Comparison of ENCODE assay signal across 9 cellular contexts in the genomic region with DNA sequence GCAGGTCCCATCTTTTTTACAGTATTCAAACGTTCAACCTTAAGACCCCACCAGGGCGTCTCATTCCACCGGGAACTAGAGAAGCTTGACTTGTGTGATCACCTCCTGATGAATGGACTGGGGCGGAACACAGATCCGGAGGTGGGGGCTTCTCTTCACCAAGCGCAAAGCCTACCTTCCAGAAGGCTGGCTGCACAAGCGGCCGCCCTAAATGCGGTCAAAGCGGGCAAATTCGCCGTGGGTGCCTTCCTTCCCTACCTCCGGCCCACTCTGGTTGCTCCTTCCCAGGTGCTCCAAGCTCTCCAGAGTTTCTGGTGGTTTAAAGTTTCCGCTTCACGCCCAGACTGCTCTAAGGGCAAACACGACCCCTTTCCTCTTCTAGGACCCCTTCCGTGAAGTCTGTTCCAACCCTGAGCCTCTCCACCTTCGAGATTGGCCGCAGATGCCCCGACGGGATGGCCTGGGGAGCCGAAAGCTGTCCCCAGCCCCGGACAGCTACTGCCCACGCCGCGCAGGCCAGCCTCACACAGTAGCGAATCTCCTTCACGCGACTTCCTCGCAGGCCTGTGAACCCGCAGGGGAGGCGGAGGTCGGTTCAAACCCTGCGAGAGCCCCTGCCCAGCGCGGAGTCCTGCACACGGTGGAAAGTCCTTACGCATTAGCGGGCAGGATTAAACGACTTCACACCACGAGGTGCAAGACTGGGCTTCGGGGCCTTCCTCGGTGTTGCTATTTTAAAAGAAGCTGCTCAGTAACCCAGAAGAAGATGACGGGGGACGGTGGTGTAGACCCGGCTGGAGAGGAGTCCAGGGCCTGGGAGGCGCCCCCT. TPM values are rescaled to one million over a fixed set of nuclear protein-coding genes. Genes with fewer than 3 reads are reported as not detected.
DNase-seq lines count a peak whose midpoint lies in the region; ATAC-seq, FAIRE-seq and TF ChIP-seq lines count a peak whose summit lies in the region.
"Had no signal": no experiment of that assay in that cellular context is flagged by ENCODE, and none has a peak within 500 bp of the region (broad histone marks: within the 10 kb centered on the region; RNA-seq: fewer than 3 reads in every experiment).

No MANE protein-coding gene starts in this region.

- H2BK5ac ChIP-seq in H1 (ENCODE audit: low read depth, low read length): peak overlapping the region; percentile 94; the same call in 1 of the 2 replicates

- 3% methylated on average over 45 of the region's 47 CpGs; no CpG with 5 or more reads in 1 of the 2 experiments for WGBS in H1 (ENCODE audit: extremely low coverage in 1 of 2, insufficient coverage in 1 of 2, insufficient read length in 1 of 2, insufficient replicate concordance in 2 of 2, low coverage in 1 of 2, low lambda C conversion rate in 2 of 2, missing lambda C conversion rate in 1 of 2), 2 experiments

- H2BK12ac ChIP-seq in H1 (ENCODE audit: low read depth, low read length): peak overlapping the region; percentile 97

- H3K4me3 ChIP-seq in AG04449 (ENCODE audit: low read depth, low read length) (peak overlapping the region; percentile 94), H1 (ENCODE audit: extremely low read depth in 1 of 4, insufficient read depth in 2 of 4, low read depth in 3 of 4, low read length in 4 of 4) (peak overlapping the region; percentile 66 to 98 (median 78))

- peak overlapping the region; percentile 76 to 94 (median 78) for H3K9ac ChIP-seq in H1 (replicated peaks in 1 of 4; ENCODE audit: extremely low read depth in 1 of 4, low read depth in 3 of 4, low read length in 3 of 4)

- TF ChIP-seq RAD21 in H1 (IDR thresholded peaks at IDR 0.05 in 1 of 2, conservative IDR thresholded peaks at IDR 0.05 in 1 of 2; ENCODE audit: low read depth in 2 of 2, low read length in 2 of 2): no peak

- no peak for DNase-seq in AG04449 (ENCODE audit: low read depth, low spot score)
- peak in 1 of 3 donors; percentile 8 for DNase-seq in T-helper 17 cell
- DNase-seq in H1 (ENCODE audit: low read depth in 1 of 2, low spot score in 2 of 2): peak in 1 of 2 experiments; percentile 78
- DNase-seq in naive B cell: peak; percentile 2
- no peak for DNase-seq in RPMI8226
- DNase-seq in effector CD8-positive, alpha-beta T cell (lab: John Stamatoyannopoulos, UW): no peak
- DNase-seq in activated CD8-positive, alpha-beta memory T cell treated with anti-CD3 and anti-CD28 coated beads for 24 hours: no peak

- peaks cover 0 to 2% (median 0%) of the 10 kb centered on the region in 7 donors for H3K9me3 Mint-ChIP-seq in naive B cell

- H3K27ac Mint-ChIP-seq in T-helper 17 cell: peak overlapping the region; percentile 80
- H3K27ac Mint-ChIP-seq in naive B cell: peak overlapping the region in 1 of 6 donors; percentile 74

- FAIRE-seq in H1 (lab: Jason Lieb, UNC): peak; percentile 45

- H4K5ac ChIP-seq in H1 (ENCODE audit: insufficient read length, low read depth, low read length): peak overlapping the region; percentile 24

- POLR2A ChIA-PET in AG04449 (lab: Yijun Ruan, JAX): interaction anchor here (0.6 to 1.1 kb wide), 3 partner anchors 12 to 23 kb away, joined by 3 to 4 read pairs (median 3); no protein-coding TSS in a partner anchor
- POLR2A ChIA-PET in H1 (lab: Charles Lee; ENCODE audit: partially characterized antibody): interaction anchor here (0.6 to 5.5 kb wide), 38 partner anchors 7 to 1020 kb away, joined by 3 to 103 read pairs (median 7); no protein-coding TSS in a partner anchor

- peaks cover under 1% of the 10 kb centered on the region; the same call in 1 of the 2 replicates for H3K79me1 ChIP-seq in H1 (ENCODE audit: low read depth, low read length)

- CTCF ChIA-PET in AG04449 (lab: Yijun Ruan, JAX): interaction anchor here (0.7 to 5.9 kb wide), 11 partner anchors 11 to 165 kb away, joined by 3 to 50 read pairs (median 4); no protein-coding TSS in a partner anchor
- CTCF ChIA-PET in H1 (lab: Charles Lee; ENCODE audit: partially characterized antibody): interaction anchor here (0.6 to 3.9 kb wide), 21 partner anchors 13 to 302 kb away, joined by 3 to 24 read pairs (median 4); no protein-coding TSS in a partner anchor

- peak overlapping the region; percentile 85 for H3K56ac ChIP-seq in H1 (replicated peaks; ENCODE audit: insufficient read length, low read depth, low read length)

- peak overlapping the region; percentile 97 to 99 for H3K4me2 ChIP-seq in H1 (ENCODE audit: insufficient read depth in 1 of 2, low read depth in 2 of 2, low read length in 2 of 2)

- H3K4me1 ChIP-seq in H1 (replicated peaks in 1 of 4; ENCODE audit: control insufficient read depth in 3 of 4, insufficient read depth in 4 of 4, low read length in 3 of 4): peaks cover 0 to 15% (median 9%) of the 10 kb centered on the region in 4 experiments; a peak in 6 of 7 replicates

- H2BK20ac ChIP-seq in H1 (ENCODE audit: low read length): no peak overlapping the region

- H3K27me3 Mint-ChIP-seq in T-helper 17 cell: peaks cover 6% of the 10 kb centered on the region
- peaks cover 30 to 40% (median 34%) of the 10 kb centered on the region in 3 donors for H3K27me3 Mint-ChIP-seq in naive B cell

- TF ChIP-seq EP300 in H1 (IDR thresholded peaks at IDR 0.05; ENCODE audit: borderline replicate concordance in 1 of 2, low read depth in 2 of 2, low read length in 2 of 2): no peak

- H3K23me2 ChIP-seq in H1 (ENCODE audit: low read depth, low read length): peaks cover 14% of the 10 kb centered on the region

- H3K23ac ChIP-seq in H1 (ENCODE audit: insufficient read length): no peak overlapping the region

- H3K4ac ChIP-seq in H1 (replicated peaks; ENCODE audit: insufficient read length, low read depth, low read length): peak overlapping the region; percentile 36

- H3K36me3 Mint-ChIP-seq in T-helper 17 cell (ENCODE audit: low read depth) (no peaks in the 10 kb centered on the region), naive B cell (no peaks in the 10 kb centered on the region)

- peaks cover 12% of the 10 kb centered on the region for H3K4me1 Mint-ChIP-seq in T-helper 17 cell
- peaks cover 0 to 12% (median 5%) of the 10 kb centered on the region in 3 donors for H3K4me1 Mint-ChIP-seq in naive B cell

- peaks cover 13 to 33% of the 10 kb centered on the region in 2 experiments for H3K79me2 ChIP-seq in H1 (ENCODE audit: control insufficient read depth in 1 of 2, insufficient read depth in 2 of 2, low read length in 2 of 2)

- peak overlapping the region; percentile 76 for H3K18ac ChIP-seq in H1 (ENCODE audit: extremely low read depth, low read length)

- peak overlapping the region; percentile 61 for H3K14ac ChIP-seq in H1 (ENCODE audit: insufficient read length)

- TF ChIP-seq CTCF in AG04449 (IDR thresholded peaks at IDR 0.05; ENCODE audit: insufficient read depth, low read length, missing control alignments) (no peak), H1 (IDR thresholded peaks at IDR 0.05; ENCODE audit: control extremely low read depth in 1 of 3, insufficient read depth in 1 of 3, low read depth in 1 of 3, low read length in 3 of 3) (no peak)

- H2BK15ac ChIP-seq in H1 (ENCODE audit: low read length): no peak overlapping the region; the same call in 1 of the 2 replicates

- H3K9me3 ChIP-seq in T-helper 17 cell (ENCODE audit: control insufficient read depth, low read length, poor library complexity, severe bottlenecking) (no peaks in the 10 kb centered on the region), H1 (ENCODE audit: insufficient read depth in 2 of 2, low read depth in 1 of 2, low read length in 1 of 2) (no peaks in the 10 kb centered on the region)

- H4K91ac ChIP-seq in H1 (replicated peaks; ENCODE audit: insufficient read length, low read length): peak overlapping the region; percentile 96

- H3K27ac ChIP-seq in H1 (ENCODE audit: low read depth, low read length): peak overlapping the region; percentile 39; the same call in 1 of the 2 replicates
- H3K27ac ChIP-seq: VCaP had no signal

- peak overlapping the region; percentile 82 for H3K4me3 Mint-ChIP-seq in T-helper 17 cell
- peak overlapping the region; percentile 41 to 83 (median 72) for H3K4me3 Mint-ChIP-seq in naive B cell

- peak in 1 of 2 experiments; percentile 35; a peak in 1 of 3 replicates for TF ChIP-seq POLR2A in H1 (IDR thresholded peaks at IDR 0.05; ENCODE audit: control extremely low read depth in 1 of 2, low read depth in 2 of 2, low read length in 2 of 2)

- H2AFZ ChIP-seq in H1 (ENCODE audit: low read length): peak overlapping the region; percentile 66; the same call in 1 of the 2 replicates

- H4K8ac ChIP-seq in H1 (ENCODE audit: extremely low read depth, insufficient read depth, low read length): peak overlapping the region; percentile 96

- peak overlapping the region; percentile 92 for H2BK120ac ChIP-seq in H1 (replicated peaks; ENCODE audit: low read depth, low read length)

- ATAC-seq in T-helper 17 cell: peak; percentile 7
- no peak for ATAC-seq in naive B cell (ENCODE audit: low read depth in 2 of 2)
- ATAC-seq in HG02678 (IDR thresholded peaks at IDR 0.05; ENCODE audit: unreplicated experiment): no peak

- H3K27me3 ChIP-seq in H1 (replicated peaks in 1 of 4; ENCODE audit: control insufficient read depth in 3 of 4, extremely low read depth in 1 of 4, insufficient read depth in 3 of 4, low read length in 3 of 4): no peaks in the 10 kb centered on the region; a peak in 1 of 7 replicates

- no peak overlapping the region for H2AK5ac ChIP-seq in H1 (ENCODE audit: low read depth, low read length)

- H4K20me1 ChIP-seq in H1 (replicated peaks in 1 of 2; ENCODE audit: control insufficient read depth in 1 of 2, insufficient read depth in 2 of 2, low read length in 2 of 2): peaks cover 5 to 8% of the 10 kb centered on the region in 2 experiments

- no peaks in the 10 kb centered on the region for H3K36me3 ChIP-seq in H1 (ENCODE audit: control insufficient read depth in 2 of 4, insufficient read depth in 4 of 4, low read length in 3 of 4)

TF ChIP-seq in H1, 55 proteins besides CTCF, POLR2A, EP300 and RAD21 (continues in another document):
- TF ChIP-seq SP2 (IDR thresholded peaks at IDR 0.05; ENCODE audit: low read length) (no peak), CEBPB (IDR thresholded peaks at IDR 0.05; ENCODE audit: low read depth, low read length) (no peak), EGR1 (IDR thresholded peaks at IDR 0.05; ENCODE audit: borderline replicate concordance, low read depth, low read length) (no peak), FOSL1 (IDR thresholded peaks at IDR 0.05; ENCODE audit: insufficient read depth, low read depth, low read length) (no peak), CBX5 (IDR thresholded peaks at IDR 0.05; ENCODE audit: low read depth, low read length) (no peak)

RNA-seq across cellular contexts. Expression of a gene that starts 1.6 kb away (rescaled TPM):
- total RNA-seq in T-helper 17 cell: 1 to 10 TPM; 5.8 to 6.3 TPM
- total RNA-seq in H1 (2021; fragmentation: NEBNext Ultra II Directional; extraction: Animal tissue kit (Norgen Biotek cat#: 25700)): 135 and 138 TPM in 2 replicates
- polyA plus RNA-seq in H1 (2011; rRNA removed): 17.6 and 19.7 TPM in 2 replicates
- polyA plus RNA-seq in H1 (2011; cell fraction: cytosol; rRNA removed): 34.7 TPM
- polyA plus RNA-seq in H1 (2011; cell fraction: nucleus; rRNA removed): 91.3 TPM
- 42.6 to 53.5 TPM (median 51.2 TPM) in 4 replicates for polyA plus RNA-seq in H1 (2012, experiment 1 of 2)
- polyA plus RNA-seq in H1 (2012, experiment 2 of 2): 2.1 TPM
- 61.9 TPM for polyA plus RNA-seq in H1 (2013, experiment 1 of 2)
- 56.0 TPM for polyA plus RNA-seq in H1 (2013, experiment 2 of 2)
- 69.2 and 84.2 TPM in 2 replicates for polyA minus RNA-seq in H1 (2011; rRNA and poly(A)+ RNA removed)
- polyA minus RNA-seq in H1 (2011; cell fraction: cytosol; rRNA and poly(A)+ RNA removed): 47.3 TPM
- polyA minus RNA-seq in H1 (2011; cell fraction: nucleus; rRNA and poly(A)+ RNA removed): 203 TPM
- polyA plus RNA-seq in naive B cell (ENCODE audit: low read depth in 6 of 6): under 1 TPM in 5 of 6 donors, not detected in 1; 0.07 to 0.88 (median 0.22) TPM

Comparison
In these comparisons a context has a peak if more than half of its experiments do, and no peak if none do; other contexts are left out.
1. RNA of a gene that starts 1.6 kb away (total RNA-seq): 135 to 138 TPM in H1; 5.8 to 6.3 TPM in T-helper 17 cell; every median in the first group is over 10 times any median in the second.